Comparison of ENCODE assay signal across 3 cellular contexts in genomic region chr16:23014592-23014991, GRCh38.
TF ChIP-seq lines count a peak whose summit lies in the region.

No MANE protein-coding gene starts in this region.

TF ChIP-seq in SK-N-SH, 30 proteins besides CTCF, POLR2A, EP300 and RAD21 (continued from another document):
- TF ChIP-seq REST (IDR thresholded peaks at IDR 0.05; ENCODE audit: low read depth, low read length) = 0 out of 2 replicates have a peak, but pooled peaks have one; percentile 31

TF ChIP-seq in SK-N-SH treated with all-trans-retinoic acid at 6 μM for 48 hours, 23 proteins besides CTCF, POLR2A, EP300 and RAD21 (continued from another document):
- TF ChIP-seq TSHZ2 (CRISPR knock-in tag; IDR thresholded peaks at IDR 0.05) (no peak), RARB (CRISPR knock-in tag; IDR thresholded peaks at IDR 0.05) (no peak), ZNF565 (CRISPR knock-in tag; conservative IDR thresholded peaks at IDR 0.05; ENCODE audit: low read depth) (no peak), ZFP30 (CRISPR knock-in tag; IDR thresholded peaks at IDR 0.05) (no peak), TCF4 (CRISPR knock-in tag; IDR thresholded peaks at IDR 0.05; ENCODE audit: borderline replicate concordance) (no peak), OSR1 (CRISPR knock-in tag; IDR thresholded peaks at IDR 0.05) (no peak), ZNF8 (CRISPR knock-in tag; IDR thresholded peaks at IDR 0.05) (no peak), BACH2 (CRISPR knock-in tag; IDR thresholded peaks at IDR 0.05; ENCODE audit: borderline replicate concordance) (no peak), CSRNP3 (CRISPR knock-in tag; IDR thresholded peaks at IDR 0.05) (no peak)

TF ChIP-seq in WTC11, 78 proteins besides CTCF, POLR2A, EP300 and RAD21 (continued from another document):
- TF ChIP-seq AFF4 (CRISPR knock-in tag; IDR thresholded peaks at IDR 0.05; ENCODE audit: borderline replicate concordance) (no peak), SMAD4 (CRISPR knock-in tag; IDR thresholded peaks at IDR 0.05) (no peak), SOX15 (CRISPR knock-in tag; IDR thresholded peaks at IDR 0.05) (no peak), ZNF396 (CRISPR knock-in tag; IDR thresholded peaks at IDR 0.05; ENCODE audit: borderline replicate concordance) (no peak), FOXJ3 (CRISPR knock-in tag; IDR thresholded peaks at IDR 0.05; ENCODE audit: borderline replicate concordance) (no peak), NFATC4 (CRISPR knock-in tag; IDR thresholded peaks at IDR 0.05) (no peak), PRDM15 (CRISPR knock-in tag; IDR thresholded peaks at IDR 0.05) (no peak), GRHL2 (CRISPR knock-in tag; IDR thresholded peaks at IDR 0.05; ENCODE audit: insufficient replicate concordance, severe bottlenecking) (no peak)
